In the genomic region with DNA sequence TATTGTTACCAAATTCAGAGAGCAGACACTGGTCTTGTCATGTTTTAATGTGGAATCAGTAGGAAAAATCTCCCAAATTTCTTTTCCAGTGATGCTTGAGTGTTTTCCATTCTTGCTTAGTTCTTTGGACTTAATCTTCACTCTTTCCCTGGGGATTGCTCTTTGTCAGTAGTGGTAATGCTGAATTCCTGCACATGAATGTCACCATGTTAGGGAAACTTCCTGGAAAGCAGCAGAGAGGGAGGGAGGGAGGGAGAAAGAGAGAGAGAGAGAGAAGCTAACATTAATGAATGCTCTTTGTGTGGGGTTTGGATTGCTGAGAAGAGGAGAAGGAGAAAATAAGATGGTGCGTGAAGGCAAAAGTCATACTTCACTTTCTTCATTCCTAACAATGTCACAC, we compare ENCODE assay signal across 24 cellular contexts.
"Had no signal": no experiment of that assay in that cellular context is flagged by ENCODE, and none has a peak within 500 bp of the region (broad histone marks: within the 10 kb centered on the region; RNA-seq: fewer than 3 reads in every experiment).

No MANE protein-coding gene starts in this region.

- H3K36me3 Mint-ChIP-seq: activated naive CD4-positive, alpha-beta T cell treated with anti-CD3 and anti-CD28 coated beads, Interleukin-2, amount 50 U/mL, for 24 hours had no signal

- H3K4me1 ChIP-seq: spleen, tibial nerve had no signal

- DNase-seq: activated CD4-positive, alpha-beta memory T cell treated with anti-CD3 and anti-CD28 coated beads, Interleukin-2, amount 10 ng/mL, durations not matched to agents 7 days and 5 days; activated CD4-positive, alpha-beta T cell treated with anti-CD3 and anti-CD28 coated beads for 1 hour; activated CD4-positive, alpha-beta T cell treated with anti-CD3 and anti-CD28 coated beads, Interleukin-2, amount 10 ng/mL, durations not matched to agents 7 days and 5 days; activated gamma-delta T cell treated with Interleukin-2 at 50 U/mL for 16 hours; activated naive CD8-positive, alpha-beta T cell treated with anti-CD3 and anti-CD28 coated beads, Interleukin-2, amount 50 U/mL, for 24 hours; activated T-cell treated with anti-CD3 and anti-CD28 coated beads, Interleukin-2, amount 50 U/mL, for 4 hours; brain microvascular endothelial cell; caudate nucleus; heart right ventricle; kidney glomerular epithelial cell; mucosa of descending colon; ovary; spleen; stimulated activated CD4-positive, alpha-beta T cell treated with anti-CD3 and anti-CD28 coated beads, Interleukin-2, amount 100 ng/mL, for 48 hours; stimulated activated naive CD4-positive, alpha-beta T cell treated with Interleukin-2 at 50 U/mL for 16 hours; T-helper 17 cell; T1000; WERI-Rb-1 had no signal

- H3K4me1 Mint-ChIP-seq: activated CD4-positive, alpha-beta memory T cell treated with anti-CD3 and anti-CD28 coated beads, Interleukin-2, amount 10 ng/mL, durations not matched to agents 7 days and 5 days; activated CD4-positive, alpha-beta T cell treated with anti-CD3 and anti-CD28 coated beads, Interleukin-2, amount 10 ng/mL, durations not matched to agents 7 days and 5 days; activated naive CD4-positive, alpha-beta T cell treated with anti-CD3 and anti-CD28 coated beads, Interleukin-2, amount 50 U/mL, for 24 hours; activated naive CD8-positive, alpha-beta T cell treated with anti-CD3 and anti-CD28 coated beads, Interleukin-2, amount 50 U/mL, for 24 hours; activated T-helper 17 cell treated with anti-CD3 and anti-CD28 coated beads, Interleukin-2, amount 50 U/mL, for 72 hours; T-helper 17 cell had no signal

- H3K27me3 ChIP-seq: brain microvascular endothelial cell, heart right ventricle, ovary, spleen, tibial nerve had no signal

- H3K9me3 ChIP-seq: heart right ventricle, mucosa of descending colon, ovary, tibial nerve had no signal

- H3K36me3 ChIP-seq: brain microvascular endothelial cell, heart right ventricle, ovary, spleen, tibial nerve, WERI-Rb-1 had no signal

- H3K27me3 Mint-ChIP-seq: activated CD4-positive, alpha-beta memory T cell treated with anti-CD3 and anti-CD28 coated beads, Interleukin-2, amount 10 ng/mL, durations not matched to agents 7 days and 5 days; activated CD4-positive, alpha-beta T cell treated with anti-CD3 and anti-CD28 coated beads, Interleukin-2, amount 10 ng/mL, durations not matched to agents 7 days and 5 days; activated naive CD4-positive, alpha-beta T cell treated with anti-CD3 and anti-CD28 coated beads, Interleukin-2, amount 50 U/mL, for 24 hours; activated naive CD8-positive, alpha-beta T cell treated with anti-CD3 and anti-CD28 coated beads, Interleukin-2, amount 50 U/mL, for 24 hours; activated T-helper 17 cell treated with anti-CD3 and anti-CD28 coated beads, Interleukin-2, amount 50 U/mL, for 72 hours; natural killer cell treated with Interleukin-12 subunit alpha and Interleukin-12 subunit beta and Interleukin-15 and Interleukin-18, amount 100 ng/mL, for 72 hours; T-helper 17 cell had no signal

- H3K27ac Mint-ChIP-seq: activated CD4-positive, alpha-beta memory T cell treated with anti-CD3 and anti-CD28 coated beads, Interleukin-2, amount 10 ng/mL, durations not matched to agents 7 days and 5 days; activated CD4-positive, alpha-beta T cell treated with anti-CD3 and anti-CD28 coated beads, Interleukin-2, amount 10 ng/mL, durations not matched to agents 7 days and 5 days; activated naive CD4-positive, alpha-beta T cell treated with anti-CD3 and anti-CD28 coated beads, Interleukin-2, amount 50 U/mL, for 24 hours; activated naive CD8-positive, alpha-beta T cell treated with anti-CD3 and anti-CD28 coated beads, Interleukin-2, amount 50 U/mL, for 24 hours; activated T-helper 17 cell treated with anti-CD3 and anti-CD28 coated beads, Interleukin-2, amount 50 U/mL, for 72 hours; natural killer cell treated with Interleukin-12 subunit alpha and Interleukin-12 subunit beta and Interleukin-15 and Interleukin-18, amount 100 ng/mL, for 72 hours; progenitor cell of endocrine pancreas; T-helper 17 cell had no signal

- H3K27ac ChIP-seq: brain microvascular endothelial cell, heart right ventricle, ovary, spleen, tibial nerve, WERI-Rb-1 had no signal

- H3K4me3 Mint-ChIP-seq: activated CD4-positive, alpha-beta memory T cell treated with anti-CD3 and anti-CD28 coated beads, Interleukin-2, amount 10 ng/mL, durations not matched to agents 7 days and 5 days; activated CD4-positive, alpha-beta T cell treated with anti-CD3 and anti-CD28 coated beads, Interleukin-2, amount 10 ng/mL, durations not matched to agents 7 days and 5 days; activated naive CD4-positive, alpha-beta T cell treated with anti-CD3 and anti-CD28 coated beads, Interleukin-2, amount 50 U/mL, for 24 hours; activated naive CD8-positive, alpha-beta T cell treated with anti-CD3 and anti-CD28 coated beads, Interleukin-2, amount 50 U/mL, for 24 hours; activated T-cell treated with anti-CD3 and anti-CD28 coated beads, Interleukin-2, amount 50 U/mL, for 4 hours; activated T-helper 17 cell treated with anti-CD3 and anti-CD28 coated beads, Interleukin-2, amount 50 U/mL, for 72 hours; natural killer cell treated with Interleukin-12 subunit alpha and Interleukin-12 subunit beta and Interleukin-15 and Interleukin-18, amount 100 ng/mL, for 72 hours; T-helper 17 cell had no signal

- H3K4me3 ChIP-seq: heart right ventricle, lung, mucosa of descending colon, ovary, spleen, tibial nerve had no signal

- H3K9me3 Mint-ChIP-seq: activated naive CD8-positive, alpha-beta T cell treated with anti-CD3 and anti-CD28 coated beads, Interleukin-2, amount 50 U/mL, for 24 hours had no signal
